Comparison of ENCODE assay signal across 22 cellular contexts in genomic region chr9:9949948-9950347, GRCh38.
"Had no signal": no experiment of that assay in that cellular context is flagged by ENCODE, and none has a peak within 500 bp of the region (broad histone marks: within the 10 kb centered on the region; RNA-seq: fewer than 3 reads in every experiment).

No MANE protein-coding gene starts in this region.

- H3K27me3 ChIP-seq: foreskin keratinocyte, right lobe of liver, tibial nerve, vagina had no signal

- H3K4me3 ChIP-seq: coronary artery, psoas muscle, right lobe of liver, tibial nerve, vagina had no signal

- H3K9me3 ChIP-seq: psoas muscle, right lobe of liver, tibial nerve, vagina had no signal

- H3K36me3 ChIP-seq: right lobe of liver, tibial nerve, vagina had no signal

- H3K4me1 ChIP-seq: foreskin keratinocyte, psoas muscle, right lobe of liver, tibial nerve, vagina had no signal

- ATAC-seq: activated CD4-positive, alpha-beta T cell treated with anti-CD3 and anti-CD28 coated beads for 36 hours; activated CD8-positive, alpha-beta memory T cell treated with anti-CD3 and anti-CD28 coated beads, Interleukin-2, amount 10 ng/mL, durations not matched to agents 7 days and 5 days; foreskin keratinocyte; left lobe of liver; naive thymus-derived CD4-positive, alpha-beta T cell; psoas muscle; WTC11 had no signal

- H3K27ac ChIP-seq: coronary artery, foreskin keratinocyte, psoas muscle, right lobe of liver, tibial nerve, vagina had no signal

- FAIRE-seq: islet of Langerhans, small intestine, TTC549 had no signal

- DNase-seq: activated CD4-positive, alpha-beta T cell treated with anti-CD3 and anti-CD28 coated beads for 36 hours; activated CD4-positive, alpha-beta T cell treated with anti-CD3 and anti-CD28 coated beads, Interleukin-2, amount 50 U/mL, for 48 hours; activated CD8-positive, alpha-beta memory T cell treated with anti-CD3 and anti-CD28 coated beads, Interleukin-2, amount 10 ng/mL, durations not matched to agents 7 days and 5 days; activated naive CD4-positive, alpha-beta T cell treated with Interleukin-2 at 50 U/mL for 16 hours; activated naive CD8-positive, alpha-beta T cell treated with anti-CD3 and anti-CD28 coated beads, Interleukin-2, amount 10 ng/mL, durations not matched to agents 7 days and 5 days; amygdala; foreskin keratinocyte; glutamatergic neuron; hippocampal formation; naive thymus-derived CD4-positive, alpha-beta T cell; psoas muscle; right lobe of liver; small intestine; stimulated activated CD4-positive, alpha-beta T cell treated with anti-CD3 and anti-CD28 coated beads, Interleukin-15, amount 100 ng/mL, for 24 hours; stimulated activated CD4-positive, alpha-beta T cell treated with anti-CD3 and anti-CD28 coated beads, Interleukin-2, amount 100 ng/mL, for 48 hours had no signal
